Comparison of ENCODE assay signal across 8 cellular contexts in the genomic region with DNA sequence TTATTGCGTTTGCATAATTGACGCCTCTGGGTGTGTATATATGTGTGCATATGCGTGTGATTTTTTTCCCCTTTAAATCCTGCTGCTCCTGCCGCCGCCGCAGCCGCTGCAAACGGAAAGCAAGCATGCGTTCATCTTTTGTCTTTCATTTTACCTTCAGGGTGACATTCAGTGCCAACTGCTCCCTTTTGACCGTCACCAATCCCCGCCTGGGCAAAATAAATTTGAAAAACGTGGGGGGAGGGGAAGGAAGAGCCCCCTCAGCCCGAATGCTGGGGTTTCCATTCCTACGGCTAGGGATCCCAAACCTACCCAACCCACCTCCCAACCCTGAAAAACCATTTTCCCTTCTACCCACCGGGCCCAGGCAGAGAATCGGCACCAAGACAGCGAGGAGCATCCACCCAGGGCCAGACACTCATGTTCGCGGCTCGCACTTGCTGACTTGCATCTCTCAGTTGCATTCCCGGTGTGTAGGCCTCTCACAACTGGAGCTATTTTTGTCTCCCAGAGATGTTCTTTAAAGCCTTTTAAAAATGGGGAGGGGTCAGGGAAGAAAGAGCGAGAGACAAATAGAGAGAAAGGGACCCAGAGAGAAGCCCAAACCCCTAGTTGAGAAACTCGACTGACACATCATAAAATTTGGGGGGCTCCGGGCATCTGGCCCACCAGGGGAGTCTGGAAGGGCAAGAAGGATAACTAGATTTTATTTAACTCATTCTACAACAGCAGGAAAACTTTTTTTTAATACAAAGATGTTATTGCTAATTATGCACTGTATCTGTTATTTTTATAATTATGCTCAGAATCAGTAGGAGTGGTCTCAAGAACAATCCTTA.
DNase-seq lines count a peak whose midpoint lies in the region; ATAC-seq and TF ChIP-seq lines count a peak whose summit lies in the region.

No MANE protein-coding gene starts in this region.

- H3K27me3 ChIP-seq in KMS-11 (ENCODE audit: insufficient read depth, low read depth) (no peaks in the 10 kb centered on the region), skeletal muscle tissue (ENCODE audit: control insufficient read depth in 3 of 3, insufficient read depth in 3 of 3, low read length in 3 of 3) (peaks cover 0 to 5% (median 0%) of the 10 kb centered on the region in 3 donors)

- H4K20me1 ChIP-seq in KMS-11 (ENCODE audit: insufficient read depth), result no peaks in the 10 kb centered on the region

- H3K4me2 ChIP-seq in KMS-11, result peak overlapping the region; percentile 96

- H3K36me3 ChIP-seq in KMS-11 (ENCODE audit: insufficient read depth), result no peaks in the 10 kb centered on the region
- H3K36me3 ChIP-seq in skeletal muscle tissue (ENCODE audit: control insufficient read depth in 3 of 3, insufficient read depth in 3 of 3, low read length in 3 of 3), result no peaks in the 10 kb centered on the region

- DNase-seq in activated CD8-positive, alpha-beta memory T cell treated with anti-CD3 and anti-CD28 coated beads, Interleukin-2, amount 50 U/mL, for 48 hours, result no peak
- no peak for DNase-seq in SW 1271 (lab: John Stamatoyannopoulos, UW)

- H3K79me2 ChIP-seq in KMS-11 (ENCODE audit: insufficient read depth, low read depth), result no peaks in the 10 kb centered on the region

- H3K27ac ChIP-seq in KMS-11, result peak overlapping the region; percentile 57
- H3K27ac ChIP-seq in angular gyrus (ENCODE audit: low read depth, low read length), result peak overlapping the region; percentile 79
- H3K27ac ChIP-seq in skeletal muscle tissue (ENCODE audit: low read depth, low read length), result peak overlapping the region; percentile 0

- ATAC-seq in GM21423 (IDR thresholded peaks at IDR 0.05; ENCODE audit: unreplicated experiment) (no peak), GM19463 (IDR thresholded peaks at IDR 0.05; ENCODE audit: unreplicated experiment) (no peak)

- peak overlapping the region; percentile 93 for H2AFZ ChIP-seq in KMS-11 (ENCODE audit: low read depth)

- no peak for TF ChIP-seq CTCF in KMS-11 (conservative IDR thresholded peaks at IDR 0.05; ENCODE audit: low read depth, low read length)

- peak overlapping the region; percentile 61 for H3K4me3 ChIP-seq in KMS-11 (IDR thresholded peaks at IDR 0.05; ENCODE audit: insufficient read depth, low read depth, low read length)
- peak overlapping the region; percentile 57 for H3K4me3 ChIP-seq in iPS-18c (ENCODE audit: insufficient read depth, low read depth, low read length)
- H3K4me3 ChIP-seq in skeletal muscle tissue (ENCODE audit: low read length in 3 of 3), result peak overlapping the region; percentile 59 to 72 (median 66)

- H3K9me3 ChIP-seq in iPS-18c (ENCODE audit: control insufficient read depth, insufficient read depth, low read length) (no peaks in the 10 kb centered on the region), skeletal muscle tissue (ENCODE audit: control insufficient read depth in 3 of 3, low read length in 3 of 3) (no peaks in the 10 kb centered on the region)

- peak overlapping the region; percentile 81 for H3K9ac ChIP-seq in KMS-11
- H3K9ac ChIP-seq in skeletal muscle tissue (ENCODE audit: low read depth in 1 of 3, low read length in 3 of 3), result peak overlapping the region; percentile 34 to 81 (median 46)

- peaks cover 16% of the 10 kb centered on the region for H3K4me1 ChIP-seq in KMS-11 (ENCODE audit: low read depth, poor library complexity, severe bottlenecking)
- H3K4me1 ChIP-seq in skeletal muscle tissue (ENCODE audit: control insufficient read depth in 3 of 3, insufficient read depth in 3 of 3, low read length in 3 of 3), result peaks cover 8 to 11% (median 9%) of the 10 kb centered on the region in 3 donors

Comparison
In these comparisons a context has a peak if more than half of its experiments do, and no peak if none do; other contexts are left out.
1. H3K27ac ChIP-seq: peak in every context shown above with its lines; median percentile 79 in angular gyrus; 57 in KMS-11; 0 in skeletal muscle tissue.